ENCODE assay signal across 15 cellular contexts in the genomic region with DNA sequence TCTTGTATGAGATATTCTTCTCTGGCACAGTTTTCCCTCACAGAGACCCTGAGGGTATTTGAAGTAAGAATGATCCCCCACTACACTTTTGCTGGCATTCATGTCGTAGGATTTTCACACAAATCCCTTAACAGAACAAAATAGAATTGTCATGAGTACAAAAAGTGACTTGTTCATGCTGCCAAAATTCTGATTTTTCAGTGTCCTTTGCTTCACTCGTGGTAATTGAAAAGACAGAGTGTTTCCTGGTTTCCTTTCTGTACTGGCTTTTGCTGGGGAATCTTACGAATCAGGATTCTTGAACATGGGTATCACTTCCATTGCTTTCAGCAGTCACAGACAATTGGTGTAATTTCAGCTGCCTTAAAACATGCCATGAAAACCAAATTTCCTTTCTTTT.
DNase-seq lines count a peak whose midpoint lies in the region; ATAC-seq and TF ChIP-seq lines count a peak whose summit lies in the region.
"Had no signal": no experiment of that assay in that cellular context is flagged by ENCODE, and none has a peak within 500 bp of the region (broad histone marks: within the 10 kb centered on the region; RNA-seq: fewer than 3 reads in every experiment).

No MANE protein-coding gene starts in this region.

- TF ChIP-seq CTCF in dorsolateral prefrontal cortex (IDR thresholded peaks at IDR 0.05 in 54 of 56, conservative IDR thresholded peaks at IDR 0.05 in 2 of 56; ENCODE audit: low read depth in 1 of 56, partially characterized antibody in 56 of 56): no peak

- H3K4me3 ChIP-seq in dorsolateral prefrontal cortex: peak overlapping the region in 10 of 59 donors; percentile 2 to 20 (median 11)

- no peak for ATAC-seq in HG03565 (IDR thresholded peaks at IDR 0.05; ENCODE audit: unreplicated experiment)
- ATAC-seq: HepG2 had no signal

- no peaks in the 10 kb centered on the region for H3K27me3 ChIP-seq in dorsolateral prefrontal cortex

- DNase-seq in dorsolateral prefrontal cortex (no peak), medulla oblongata (ENCODE audit: extremely low spot score) (peak; percentile 66), putamen (ENCODE audit: low spot score) (peak; percentile 26), COR-L47 (lab: John Stamatoyannopoulos, UW) (no peak), NK-92 (lab: John Stamatoyannopoulos, UW; ENCODE audit: unreplicated experiment) (no peak)
- DNase-seq in effector CD4-positive, alpha-beta T cell: no peak
- DNase-seq: ACHN; CD4-positive, alpha-beta T cell; DMS79 treated with DMSO at 0.1 percent for 48 hours; GF-D8; GOT3; H9 had no signal

- H3K27ac ChIP-seq in dorsolateral prefrontal cortex: peak overlapping the region in 45 of 59 donors; percentile 1 to 83 (median 58)
- H3K27ac ChIP-seq: C4-2B had no signal

- intact Hi-C loops in dorsolateral prefrontal cortex (cut with DNase I): no loop called here

Comparison
In these comparisons a context has a peak if more than half of its experiments do, and no peak if none do; other contexts are left out.
1. DNase-seq: peak in medulla oblongata (single experiment) and putamen (single experiment); none in dorsolateral prefrontal cortex (0 of 10), COR-L47 (single experiment), effector CD4-positive, alpha-beta T cell (single experiment) and NK-92 (single experiment).